9 cellular contexts compared by ENCODE assay signal in genomic region chr13:100434010-100434763, GRCh38.
A peak's percentile ranks its signal among the peaks of the same experiment; 100 is the strongest.
DNase-seq lines count a peak whose midpoint lies in the region; ATAC-seq and TF ChIP-seq lines count a peak whose summit lies in the region.
"Had no signal": no experiment of that assay in that cellular context is flagged by ENCODE, and none has a peak within 500 bp of the region (broad histone marks: within the 10 kb centered on the region; RNA-seq: fewer than 3 reads in every experiment).

No MANE protein-coding gene starts in this region.

- ATAC-seq in GM18907 (IDR thresholded peaks at IDR 0.05; ENCODE audit: unreplicated experiment) (peak; percentile 91), HG02852 (IDR thresholded peaks at IDR 0.05; ENCODE audit: unreplicated experiment) (peak; percentile 99), WTC11 (no peak)

- no peaks in the 10 kb centered on the region for H3K27me3 Mint-ChIP-seq in T-helper 1 cell treated with Interleukin-12 subunit alpha and Interleukin-12 subunit beta and Interleukin-4 antibody, amounts not matched to agents 30 μg/mL and 1 μg/mL, for 36 hours (ENCODE audit: low read depth)
- no peaks in the 10 kb centered on the region for H3K27me3 Mint-ChIP-seq in WTC11 (ENCODE audit: low read depth)

- peaks cover 18% of the 10 kb centered on the region for H3K9me3 Mint-ChIP-seq in T-helper 1 cell treated with Interleukin-12 subunit alpha and Interleukin-12 subunit beta and Interleukin-4 antibody, amounts not matched to agents 30 μg/mL and 1 μg/mL, for 36 hours
- H3K9me3 Mint-ChIP-seq in WTC11: peaks cover 10% of the 10 kb centered on the region

- peaks cover 39% of the 10 kb centered on the region for H3K4me1 Mint-ChIP-seq in T-helper 1 cell treated with Interleukin-12 subunit alpha and Interleukin-12 subunit beta and Interleukin-4 antibody, amounts not matched to agents 30 μg/mL and 1 μg/mL, for 36 hours (ENCODE audit: low read depth)
- H3K4me1 Mint-ChIP-seq in WTC11: peaks cover 28% of the 10 kb centered on the region

- no peak for TF ChIP-seq CTCF in WTC11 (IDR thresholded peaks at IDR 0.05)

- peak overlapping the region; percentile 74 for H3K27ac Mint-ChIP-seq in T-helper 1 cell treated with Interleukin-12 subunit alpha and Interleukin-12 subunit beta and Interleukin-4 antibody, amounts not matched to agents 30 μg/mL and 1 μg/mL, for 36 hours
- no peak overlapping the region for H3K27ac Mint-ChIP-seq in WTC11
- H3K27ac Mint-ChIP-seq: brain had no signal

- DNase-seq in myocyte (ENCODE audit: low read depth): peak; percentile 74
- DNase-seq in WTC11 (ENCODE audit: low spot score): no peak
- no peak for DNase-seq in NCI-H1694 treated with DMSO at 0.1 percent for 48 hours (lab: John Stamatoyannopoulos, UW)
- no peak for DNase-seq in NCI-H2029 (lab: John Stamatoyannopoulos, UW)
- DNase-seq in NCI-H69 (lab: John Stamatoyannopoulos, UW): no peak

- CTCF ChIA-PET in WTC11 (lab: Charles Lee): no interaction called here

- H3K36me3 Mint-ChIP-seq in T-helper 1 cell treated with Interleukin-12 subunit alpha and Interleukin-12 subunit beta and Interleukin-4 antibody, amounts not matched to agents 30 μg/mL and 1 μg/mL, for 36 hours (ENCODE audit: low read depth): peaks cover 35% of the 10 kb centered on the region
- H3K36me3 Mint-ChIP-seq in WTC11: peaks cover 35% of the 10 kb centered on the region

- POLR2A ChIA-PET in WTC11 (lab: Charles Lee): no interaction called here

- H3K4me3 Mint-ChIP-seq in T-helper 1 cell treated with Interleukin-12 subunit alpha and Interleukin-12 subunit beta and Interleukin-4 antibody, amounts not matched to agents 30 μg/mL and 1 μg/mL, for 36 hours: peak overlapping the region; percentile 51
- no peak overlapping the region for H3K4me3 Mint-ChIP-seq in WTC11
- H3K4me3 Mint-ChIP-seq: brain had no signal

TF ChIP-seq in WTC11, 78 proteins besides CTCF, POLR2A, EP300 and RAD21:
- TF ChIP-seq USF2 (CRISPR knock-in tag; IDR thresholded peaks at IDR 0.05) (no peak), NFE2L1 (CRISPR knock-in tag; IDR thresholded peaks at IDR 0.05) (no peak), ZNF317 (CRISPR knock-in tag; IDR thresholded peaks at IDR 0.05; ENCODE audit: borderline replicate concordance, low read depth) (no peak), ATF6 (CRISPR knock-in tag; IDR thresholded peaks at IDR 0.05) (no peak), ATF1 (CRISPR knock-in tag; IDR thresholded peaks at IDR 0.05) (no peak), NR2C2 (CRISPR knock-in tag; IDR thresholded peaks at IDR 0.05) (no peak), FOXK1 (CRISPR knock-in tag; IDR thresholded peaks at IDR 0.05) (no peak), ATF2 (CRISPR knock-in tag; IDR thresholded peaks at IDR 0.05; ENCODE audit: borderline replicate concordance, low read depth) (no peak), OVOL2 (CRISPR knock-in tag; IDR thresholded peaks at IDR 0.05; ENCODE audit: borderline replicate concordance) (no peak), FOXP1 (CRISPR knock-in tag; IDR thresholded peaks at IDR 0.05; ENCODE audit: borderline replicate concordance) (no peak), USF1 (CRISPR knock-in tag; IDR thresholded peaks at IDR 0.05) (no peak)
TF ChIP-seq in WTC11: peak in this region for 0.
